9 cellular contexts compared by ENCODE assay signal in genomic region chr13:98143601-98144500, GRCh38. TPM values are rescaled to one million over a fixed set of nuclear protein-coding genes. Genes with fewer than 3 reads are reported as not detected.
A peak's percentile ranks its signal among the peaks of the same experiment; 100 is the strongest.
DNase-seq lines count a peak whose midpoint lies in the region; ATAC-seq lines count a peak whose summit lies in the region.
"Had no signal": no experiment of that assay in that cellular context is flagged by ENCODE, and none has a peak within 500 bp of the region (broad histone marks: within the 10 kb centered on the region; RNA-seq: fewer than 3 reads in every experiment).

No MANE protein-coding gene starts in this region.

- POLR2A ChIA-PET in activated CD8-positive, alpha-beta T cell treated with anti-CD3 and anti-CD28 coated beads, Interleukin-2, amount 10 ng/mL, durations not matched to agents 7 days and 5 days (lab: Charles Lee) = no interaction called here

- DNase-seq in NCI-H748 (lab: John Stamatoyannopoulos, UW; ENCODE audit: unreplicated experiment) (peak; percentile 52), NCI-H748 treated with DMSO at 0.1 percent for 48 hours (lab: John Stamatoyannopoulos, UW) (no peak), left ventricle myocardium superior (peak; percentile 53), retina (peak; percentile 79), NCI-H2196 (lab: John Stamatoyannopoulos, UW; ENCODE audit: unreplicated experiment) (no peak)
- DNase-seq in activated CD8-positive, alpha-beta T cell treated with anti-CD3 and anti-CD28 coated beads, Interleukin-2, amount 10 ng/mL, durations not matched to agents 7 days and 5 days = no peak

- H3K27ac Mint-ChIP-seq in activated CD8-positive, alpha-beta T cell treated with anti-CD3 and anti-CD28 coated beads, Interleukin-2, amount 10 ng/mL, durations not matched to agents 7 days and 5 days = peak overlapping the region; percentile 55
- H3K27ac Mint-ChIP-seq: activated naive CD4-positive, alpha-beta T cell treated with anti-CD3 and anti-CD28 coated beads, Interleukin-2, amount 50 U/mL, for 72 hours had no signal

- H3K4me3 Mint-ChIP-seq in activated CD8-positive, alpha-beta T cell treated with anti-CD3 and anti-CD28 coated beads, Interleukin-2, amount 10 ng/mL, durations not matched to agents 7 days and 5 days = peak overlapping the region; percentile 50

- peaks cover 54% of the 10 kb centered on the region for H3K27me3 Mint-ChIP-seq in activated CD8-positive, alpha-beta T cell treated with anti-CD3 and anti-CD28 coated beads, Interleukin-2, amount 10 ng/mL, durations not matched to agents 7 days and 5 days (ENCODE audit: low read depth)

- ATAC-seq in HG03066 (IDR thresholded peaks at IDR 0.05; ENCODE audit: low read depth, unreplicated experiment) (peak; percentile 12), left ventricle myocardium superior (peak; percentile 14), GM18873 (IDR thresholded peaks at IDR 0.05; ENCODE audit: low FRiP score, unreplicated experiment) (no peak)
- ATAC-seq in activated CD8-positive, alpha-beta T cell treated with anti-CD3 and anti-CD28 coated beads, Interleukin-2, amount 10 ng/mL, durations not matched to agents 7 days and 5 days = no peak

- intact Hi-C loops in left ventricle myocardium superior (cut with micrococcal nuclease) = no loop called here

- H3K9me3 Mint-ChIP-seq in activated CD8-positive, alpha-beta T cell treated with anti-CD3 and anti-CD28 coated beads, Interleukin-2, amount 10 ng/mL, durations not matched to agents 7 days and 5 days (ENCODE audit: insufficient read depth) = no peaks in the 10 kb centered on the region
- H3K9me3 Mint-ChIP-seq: activated naive CD4-positive, alpha-beta T cell treated with anti-CD3 and anti-CD28 coated beads, Interleukin-2, amount 50 U/mL, for 72 hours had no signal

- peaks cover 12% of the 10 kb centered on the region for H3K4me1 Mint-ChIP-seq in activated CD8-positive, alpha-beta T cell treated with anti-CD3 and anti-CD28 coated beads, Interleukin-2, amount 10 ng/mL, durations not matched to agents 7 days and 5 days (ENCODE audit: low read depth)

- CTCF ChIA-PET in activated CD8-positive, alpha-beta T cell treated with anti-CD3 and anti-CD28 coated beads, Interleukin-2, amount 10 ng/mL, durations not matched to agents 7 days and 5 days (lab: Charles Lee) = no interaction called here

- H3K36me3 Mint-ChIP-seq in activated CD8-positive, alpha-beta T cell treated with anti-CD3 and anti-CD28 coated beads, Interleukin-2, amount 10 ng/mL, durations not matched to agents 7 days and 5 days (ENCODE audit: low read depth) = no peaks in the 10 kb centered on the region
- H3K36me3 Mint-ChIP-seq: activated naive CD4-positive, alpha-beta T cell treated with anti-CD3 and anti-CD28 coated beads, Interleukin-2, amount 50 U/mL, for 72 hours had no signal

RNA-seq across cellular contexts. Expression of gene FARP1, which starts 1.0 kb away (rescaled TPM):
- total RNA-seq in activated CD8-positive, alpha-beta T cell treated with anti-CD3 and anti-CD28 coated beads, Interleukin-2, amount 10 ng/mL, durations not matched to agents 7 days and 5 days = 1 to 10 TPM; 1.1 to 1.2 TPM
- total RNA-seq in left ventricle myocardium superior = 14.9 TPM

RNA-seq across cellular contexts. Expression of gene RNF113B, which starts 33.2 kb away (rescaled TPM):
- total RNA-seq in activated CD8-positive, alpha-beta T cell treated with anti-CD3 and anti-CD28 coated beads, Interleukin-2, amount 10 ng/mL, durations not matched to agents 7 days and 5 days = not detected
- not detected for total RNA-seq in left ventricle myocardium superior
- total RNA-seq: activated naive CD4-positive, alpha-beta T cell treated with anti-CD3 and anti-CD28 coated beads, Interleukin-2, amount 50 U/mL, for 72 hours had no signal

Comparison
In these comparisons a context has a peak if more than half of its experiments do, and no peak if none do; other contexts are left out.
1. DNase-seq: peak in NCI-H748 (single experiment), left ventricle myocardium superior (single experiment) and retina (single experiment); none in NCI-H748 treated with DMSO at 0.1 percent for 48 hours (single experiment), activated CD8-positive, alpha-beta T cell treated with anti-CD3 and anti-CD28 coated beads, Interleukin-2, amount 10 ng/mL, durations not matched to agents 7 days and 5 days (single experiment) and NCI-H2196 (single experiment).
2. ATAC-seq: peak in HG03066 (single experiment) and left ventricle myocardium superior (single experiment); none in activated CD8-positive, alpha-beta T cell treated with anti-CD3 and anti-CD28 coated beads, Interleukin-2, amount 10 ng/mL, durations not matched to agents 7 days and 5 days (single experiment) and GM18873 (single experiment).